In genomic region chr2:181776336-181776735, GRCh38 we compare ENCODE assay signal across 23 cellular contexts.
"Had no signal": no experiment of that assay in that cellular context is flagged by ENCODE, and none has a peak within 500 bp of the region (broad histone marks: within the 10 kb centered on the region; RNA-seq: fewer than 3 reads in every experiment).

No MANE protein-coding gene starts in this region.

- H3K9me3 ChIP-seq: adrenal gland, Peyer's patch, SJCRH30 had no signal

- H3K27me3 ChIP-seq: adrenal gland, Peyer's patch, SJCRH30 had no signal

- H3K27ac ChIP-seq: adrenal gland, Peyer's patch, RWPE1, SJCRH30 had no signal

- DNase-seq: activated CD4-positive, alpha-beta T cell treated with anti-CD3 and anti-CD28 coated beads for 48 hours; activated CD4-positive, alpha-beta T cell treated with anti-CD3 and anti-CD28 coated beads, Interleukin-2, amount 50 U/mL, for 4 hours; activated CD4-positive, CD25-positive, alpha-beta regulatory T cell treated with anti-CD3 and anti-CD28 coated beads, Interleukin-2, amount 50 U/mL, for 72 hours; activated CD8-positive, alpha-beta memory T cell treated with anti-CD3 and anti-CD28 coated beads, Interleukin-2, amount 50 U/mL, for 48 hours; activated CD8-positive, alpha-beta T cell treated with anti-CD3 and anti-CD28 coated beads, Interleukin-2, amount 10 ng/mL, durations not matched to agents 7 days and 5 days; activated naive CD4-positive, alpha-beta T cell treated with anti-CD3 and anti-CD28 coated beads, Interleukin-2, amount 50 U/mL, for 16 hours; activated naive CD8-positive, alpha-beta T cell treated with anti-CD3 and anti-CD28 coated beads, Interleukin-2, amount 10 ng/mL, durations not matched to agents 7 days and 5 days; activated T-cell treated with anti-CD3 and anti-CD28 coated beads, Interleukin-2, amount 50 U/mL, for 1 hour; adrenal gland; Karpas-422; NCI-H146; NCI-H187 treated with DMSO at 0.1 percent for 48 hours; NCI-H2081 treated with DMSO at 0.1 percent for 48 hours; NCI-H446; NCI-H524; Peyer's patch; Right ventricle myocardium superior; SJCRH30; T-helper 17 cell; T-helper 9 cell had no signal

- H3K4me3 ChIP-seq: adrenal gland, K562, Peyer's patch, SJCRH30 had no signal

- H3K36me3 ChIP-seq: adrenal gland, Peyer's patch, SJCRH30 had no signal

- ATAC-seq: activated CD8-positive, alpha-beta T cell treated with anti-CD3 and anti-CD28 coated beads, Interleukin-2, amount 10 ng/mL, durations not matched to agents 7 days and 5 days; K562; T-helper 17 cell; WTC11 had no signal
